2 cellular contexts compared by ENCODE assay signal in genomic region chr4:111048316-111048715, GRCh38.
TF ChIP-seq lines count a peak whose summit lies in the region.

No MANE protein-coding gene starts in this region.

TF ChIP-seq in GM23338, 12 proteins besides CTCF, POLR2A, EP300 and RAD21 (continued from another document):
- TF ChIP-seq JUNB (IDR thresholded peaks at IDR 0.05; ENCODE audit: unreplicated experiment) (no peak), ETS1 (IDR thresholded peaks at IDR 0.05) (no peak), ZNF462 (CRISPR knock-in tag; IDR thresholded peaks at IDR 0.05) (no peak), EZH2 (IDR thresholded peaks at IDR 0.05; ENCODE audit: low read depth, unreplicated experiment) (no peak), REST (IDR thresholded peaks at IDR 0.05; ENCODE audit: unreplicated experiment) (no peak), EZH2phosphoT487 (IDR thresholded peaks at IDR 0.05; ENCODE audit: unreplicated experiment) (no peak), POLR2AphosphoS5 (IDR thresholded peaks at IDR 0.05; ENCODE audit: low read depth) (no peak)

TF ChIP-seq in H1, 55 proteins besides CTCF, POLR2A, EP300 and RAD21 (continued from another document):
- no peak for TF ChIP-seq KDM4A (IDR thresholded peaks at IDR 0.05; ENCODE audit: low read depth, low read length, severe bottlenecking)
